Comparison of ENCODE assay signal across 25 cellular contexts in genomic region chr3:123006587-123006986, GRCh38. TPM values are rescaled to one million over a fixed set of nuclear protein-coding genes. Genes with fewer than 3 reads are reported as not detected.
"Had no signal": no experiment of that assay in that cellular context is flagged by ENCODE, and none has a peak within 500 bp of the region (broad histone marks: within the 10 kb centered on the region; RNA-seq: fewer than 3 reads in every experiment).

No MANE protein-coding gene starts in this region.

- ATAC-seq: left colon; left lung; lower lobe of right lung; natural killer cell treated with Interleukin-12 subunit alpha and Interleukin-12 subunit beta and Interleukin-15 and Interleukin-18, amount 100 ng/mL, for 72 hours; sciatic nerve; stimulated activated effector memory CD8-positive, alpha-beta T cell treated with anti-CD3 and anti-CD28 coated beads, Interleukin-12 subunit alpha, Interleukin-12 subunit beta, amount 100 ng/mL, for 72 hours had no signal

- H3K36me3 ChIP-seq: left lung, lower lobe of right lung, ovary, right atrium auricular region, spleen, tibial nerve, uterus had no signal

- H3K27ac Mint-ChIP-seq: immature natural killer cell; natural killer cell treated with Interleukin-12 subunit alpha and Interleukin-12 subunit beta and Interleukin-15 and Interleukin-18, amount 100 ng/mL, for 72 hours; progenitor cell of endocrine pancreas; stimulated activated effector memory CD8-positive, alpha-beta T cell treated with anti-CD3 and anti-CD28 coated beads, Interleukin-12 subunit alpha, Interleukin-12 subunit beta, amount 100 ng/mL, for 72 hours; stimulated activated naive CD8-positive, alpha-beta T cell treated with anti-CD3 and anti-CD28 coated beads, Interleukin-15, amount 100 ng/mL, for 72 hours; type B pancreatic cell had no signal

- H3K9me3 Mint-ChIP-seq: natural killer cell treated with Interleukin-12 subunit alpha and Interleukin-12 subunit beta and Interleukin-15 and Interleukin-18, amount 100 ng/mL, for 72 hours; stimulated activated effector memory CD8-positive, alpha-beta T cell treated with anti-CD3 and anti-CD28 coated beads, Interleukin-12 subunit alpha, Interleukin-12 subunit beta, amount 100 ng/mL, for 72 hours; stimulated activated naive CD8-positive, alpha-beta T cell treated with anti-CD3 and anti-CD28 coated beads, Interleukin-15, amount 100 ng/mL, for 72 hours; type B pancreatic cell had no signal

- H3K4me1 Mint-ChIP-seq: immature natural killer cell, naive B cell had no signal

- DNase-seq: hypothalamus; immature natural killer cell; kidney; left colon; left lung; lower lobe of right lung; mammary epithelial cell; mesenchymal stem cell; naive B cell; ovary; small intestine; spleen; stimulated activated CD4-positive, alpha-beta T cell treated with anti-CD3 and anti-CD28 coated beads, Interleukin-4, amount 100 ng/mL, for 24 hours; stimulated activated naive CD4-positive, alpha-beta T cell treated with Interleukin-2 at 50 U/mL for 16 hours; stimulated activated naive CD8-positive, alpha-beta T cell treated with anti-CD3 and anti-CD28 coated beads, Interleukin-15, amount 100 ng/mL, for 72 hours; substantia nigra; uterus had no signal

- H3K27me3 ChIP-seq: left lung, ovary, right atrium auricular region, tibial nerve, uterus had no signal

- H3K27ac ChIP-seq: left lung, lower lobe of right lung, ovary, right atrium auricular region, spleen, tibial nerve, uterus had no signal

- H3K4me1 ChIP-seq: left lung, lower lobe of right lung, right atrium auricular region, spleen, tibial nerve, uterus had no signal

- H3K36me3 Mint-ChIP-seq: immature natural killer cell; natural killer cell treated with Interleukin-12 subunit alpha and Interleukin-12 subunit beta and Interleukin-15 and Interleukin-18, amount 100 ng/mL, for 72 hours; stimulated activated effector memory CD8-positive, alpha-beta T cell treated with anti-CD3 and anti-CD28 coated beads, Interleukin-12 subunit alpha, Interleukin-12 subunit beta, amount 100 ng/mL, for 72 hours; type B pancreatic cell had no signal

- H3K9me3 ChIP-seq: left lung, lower lobe of right lung, ovary, right atrium auricular region, spleen, tibial nerve, uterus had no signal

- H3K4me3 ChIP-seq: left lung, lower lobe of right lung, ovary, right atrium auricular region, spleen, tibial nerve, uterus had no signal

- H3K4me3 Mint-ChIP-seq: immature natural killer cell; naive B cell; natural killer cell treated with Interleukin-12 subunit alpha and Interleukin-12 subunit beta and Interleukin-15 and Interleukin-18, amount 100 ng/mL, for 72 hours; stimulated activated effector memory CD8-positive, alpha-beta T cell treated with anti-CD3 and anti-CD28 coated beads, Interleukin-12 subunit alpha, Interleukin-12 subunit beta, amount 100 ng/mL, for 72 hours; stimulated activated naive CD8-positive, alpha-beta T cell treated with anti-CD3 and anti-CD28 coated beads, Interleukin-15, amount 100 ng/mL, for 72 hours; type B pancreatic cell had no signal

RNA-seq across cellular contexts. Expression of gene SEMA5B, which starts 21.0 kb away (rescaled TPM):
- total RNA-seq: natural killer cell treated with Interleukin-12 subunit alpha and Interleukin-12 subunit beta and Interleukin-15 and Interleukin-18, amount 100 ng/mL, for 72 hours; pulmonary artery endothelial cell had no signal
- polyA plus RNA-seq: immature natural killer cell had no signal
